ENCODE assay signal across 1 cellular context in the genomic region with DNA sequence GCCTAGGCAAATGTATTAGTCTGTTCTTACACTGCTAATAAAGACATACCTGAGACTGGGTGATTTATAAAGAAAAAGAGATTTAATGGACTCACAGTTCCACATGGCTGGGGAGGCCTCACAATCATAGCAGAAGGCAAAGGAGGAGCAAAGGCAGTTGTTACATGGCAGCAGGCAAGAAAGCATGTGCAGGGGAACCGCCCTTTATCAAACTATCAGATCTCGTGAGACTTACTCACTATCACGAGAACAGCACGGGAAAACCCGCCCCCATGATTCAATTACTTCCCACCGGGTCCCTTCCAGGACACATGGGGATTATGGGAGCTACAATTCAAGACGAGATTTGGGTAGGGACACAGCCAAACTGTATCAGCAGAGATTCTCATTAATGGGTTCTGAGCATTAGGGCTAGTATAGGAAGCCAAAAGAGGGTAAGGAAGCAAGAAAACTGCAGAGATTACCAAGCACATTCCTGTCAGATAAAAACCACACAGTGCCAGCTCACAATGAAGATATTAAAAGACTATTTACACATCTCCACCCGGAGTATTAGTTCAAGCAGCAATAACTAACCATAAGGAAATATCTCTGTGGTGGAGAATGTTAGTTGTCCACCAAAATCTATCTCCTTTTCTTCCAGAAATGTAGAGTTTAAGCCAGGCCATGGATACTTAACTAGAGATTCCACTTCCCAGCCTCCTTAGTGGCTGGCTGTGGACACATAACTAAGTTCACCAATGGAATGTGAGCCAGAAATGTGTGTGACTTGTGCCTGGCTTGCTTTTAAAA.
TF ChIP-seq lines count a peak whose summit lies in the region.

No MANE protein-coding gene starts in this region.

TF ChIP-seq in WTC11, 78 proteins besides CTCF, POLR2A, EP300 and RAD21 (continued from another document):
- TF ChIP-seq, protein P1, sequence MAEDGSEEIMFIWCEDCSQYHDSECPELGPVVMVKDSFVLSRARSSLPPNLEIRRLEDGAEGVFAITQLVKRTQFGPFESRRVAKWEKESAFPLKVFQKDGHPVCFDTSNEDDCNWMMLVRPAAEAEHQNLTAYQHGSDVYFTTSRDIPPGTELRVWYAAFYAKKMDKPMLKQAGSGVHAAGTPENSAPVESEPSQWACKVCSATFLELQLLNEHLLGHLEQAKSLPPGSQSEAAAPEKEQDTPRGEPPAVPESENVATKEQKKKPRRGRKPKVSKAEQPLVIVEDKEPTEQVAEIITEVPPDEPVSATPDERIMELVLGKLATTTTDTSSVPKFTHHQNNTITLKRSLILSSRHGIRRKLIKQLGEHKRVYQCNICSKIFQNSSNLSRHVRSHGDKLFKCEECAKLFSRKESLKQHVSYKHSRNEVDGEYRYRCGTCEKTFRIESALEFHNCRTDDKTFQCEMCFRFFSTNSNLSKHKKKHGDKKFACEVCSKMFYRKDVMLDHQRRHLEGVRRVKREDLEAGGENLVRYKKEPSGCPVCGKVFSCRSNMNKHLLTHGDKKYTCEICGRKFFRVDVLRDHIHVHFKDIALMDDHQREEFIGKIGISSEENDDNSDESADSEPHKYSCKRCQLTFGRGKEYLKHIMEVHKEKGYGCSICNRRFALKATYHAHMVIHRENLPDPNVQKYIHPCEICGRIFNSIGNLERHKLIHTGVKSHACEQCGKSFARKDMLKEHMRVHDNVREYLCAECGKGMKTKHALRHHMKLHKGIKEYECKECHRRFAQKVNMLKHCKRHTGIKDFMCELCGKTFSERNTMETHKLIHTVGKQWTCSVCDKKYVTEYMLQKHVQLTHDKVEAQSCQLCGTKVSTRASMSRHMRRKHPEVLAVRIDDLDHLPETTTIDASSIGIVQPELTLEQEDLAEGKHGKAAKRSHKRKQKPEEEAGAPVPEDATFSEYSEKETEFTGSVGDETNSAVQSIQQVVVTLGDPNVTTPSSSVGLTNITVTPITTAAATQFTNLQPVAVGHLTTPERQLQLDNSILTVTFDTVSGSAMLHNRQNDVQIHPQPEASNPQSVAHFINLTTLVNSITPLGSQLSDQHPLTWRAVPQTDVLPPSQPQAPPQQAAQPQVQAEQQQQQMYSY (CRISPR knock-in tag; IDR thresholded peaks at IDR 0.05) = no peak
- TF ChIP-seq, protein P2, sequence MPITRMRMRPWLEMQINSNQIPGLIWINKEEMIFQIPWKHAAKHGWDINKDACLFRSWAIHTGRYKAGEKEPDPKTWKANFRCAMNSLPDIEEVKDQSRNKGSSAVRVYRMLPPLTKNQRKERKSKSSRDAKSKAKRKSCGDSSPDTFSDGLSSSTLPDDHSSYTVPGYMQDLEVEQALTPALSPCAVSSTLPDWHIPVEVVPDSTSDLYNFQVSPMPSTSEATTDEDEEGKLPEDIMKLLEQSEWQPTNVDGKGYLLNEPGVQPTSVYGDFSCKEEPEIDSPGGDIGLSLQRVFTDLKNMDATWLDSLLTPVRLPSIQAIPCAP (CRISPR knock-in tag; IDR thresholded peaks at IDR 0.05) = no peak
- no peak for TF ChIP-seq ZBTB21 (CRISPR knock-in tag; IDR thresholded peaks at IDR 0.05; ENCODE audit: borderline replicate concordance)
- no peak for TF ChIP-seq ZNF416 (CRISPR knock-in tag; IDR thresholded peaks at IDR 0.05)
- TF ChIP-seq TEAD1 (CRISPR knock-in tag; IDR thresholded peaks at IDR 0.05) = no peak
- TF ChIP-seq OVOL2 (CRISPR knock-in tag; IDR thresholded peaks at IDR 0.05; ENCODE audit: borderline replicate concordance) = no peak
- no peak for TF ChIP-seq RELA (CRISPR knock-in tag; IDR thresholded peaks at IDR 0.05; ENCODE audit: borderline replicate concordance)
